Comparison of ENCODE assay signal across 24 cellular contexts in the genomic region with DNA sequence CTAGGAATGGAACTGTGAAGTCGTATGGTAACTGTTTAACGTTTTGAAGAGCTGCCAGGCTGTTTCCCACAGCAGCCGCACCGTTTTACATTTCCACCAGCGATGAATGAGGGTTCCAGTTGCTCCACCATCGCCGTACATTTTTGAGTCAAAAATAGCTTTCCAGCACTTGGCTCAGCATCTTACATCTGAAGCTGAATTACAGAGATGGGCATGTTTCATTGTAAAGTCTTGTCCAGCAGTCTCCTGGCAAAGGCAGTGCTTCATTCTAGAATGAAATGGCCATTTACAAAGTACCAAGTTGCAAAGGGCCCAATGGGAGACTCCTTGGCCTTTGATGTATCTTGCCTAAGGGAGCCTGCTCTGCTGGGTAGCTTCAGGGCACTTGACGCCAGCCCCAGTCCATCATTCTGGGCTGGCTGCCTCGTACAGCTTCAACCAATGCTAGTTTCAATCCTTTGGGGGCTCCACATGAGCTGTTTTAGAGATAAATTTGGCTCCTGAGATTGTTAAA. TPM values are rescaled to one million over a fixed set of nuclear protein-coding genes. Genes with fewer than 3 reads are reported as not detected.
A peak's percentile ranks its signal among the peaks of the same experiment; 100 is the strongest.
DNase-seq lines count a peak whose midpoint lies in the region; ATAC-seq, FAIRE-seq and TF ChIP-seq lines count a peak whose summit lies in the region.
"Had no signal": no experiment of that assay in that cellular context is flagged by ENCODE, and none has a peak within 500 bp of the region (broad histone marks: within the 10 kb centered on the region; RNA-seq: fewer than 3 reads in every experiment).

No MANE protein-coding gene starts in this region.

- DNase-seq in HFFc6 (no peak), fibroblast of gingiva (ENCODE audit: low read depth) (peak; percentile 52), HepG2 (ENCODE audit: low spot score) (no peak), uterus (no peak), NOMO-1 (lab: John Stamatoyannopoulos, UW; ENCODE audit: unreplicated experiment in 2 of 2) (no peak)
- DNase-seq in activated T-cell treated with anti-CD3 and anti-CD28 coated beads, Interleukin-2, amount 50 U/mL, for 72 hours, result no peak
- no peak for DNase-seq in central memory CD4-positive, alpha-beta T cell
- DNase-seq: activated CD4-positive, alpha-beta T cell treated with anti-CD3 and anti-CD28 coated beads for 48 hours; activated gamma-delta T cell treated with Interleukin-2 at 50 U/mL for 16 hours; CD4-positive, alpha-beta T cell; cerebellar nuclear complex; DMS53; immature natural killer cell; natural killer cell; NCI-H1694 treated with DMSO at 0.1 percent for 48 hours; NCI-H345; Peyer's patch; small intestine had no signal

- peaks cover 4% of the 10 kb centered on the region; the same call in 1 of the 2 replicates for H3K9me3 Mint-ChIP-seq in HFFc6
- H3K9me3 Mint-ChIP-seq in activated T-cell treated with anti-CD3 and anti-CD28 coated beads, Interleukin-2, amount 50 U/mL, for 72 hours, result no peaks in the 10 kb centered on the region
- H3K9me3 Mint-ChIP-seq: CD4-positive, alpha-beta T cell; IgD-negative memory B cell; immature natural killer cell; natural killer cell had no signal

- no peak for TF ChIP-seq POLR2A in HepG2 (IDR thresholded peaks at IDR 0.05; ENCODE audit: insufficient read depth in 1 of 2, low read depth in 2 of 2, low read length in 2 of 2)
- no peak for TF ChIP-seq POLR2A in uterus (IDR thresholded peaks at IDR 0.05)

- FAIRE-seq in HepG2 (lab: Jason Lieb, UNC), result no peak
- FAIRE-seq: A204.1, small intestine, TTC549 had no signal

- H3K9me3 ChIP-seq in HepG2 (ENCODE audit: low read length), result no peaks in the 10 kb centered on the region
- no peaks in the 10 kb centered on the region for H3K9me3 ChIP-seq in uterus
- H3K9me3 ChIP-seq: Peyer's patch, thoracic aorta had no signal

- peaks cover 21% of the 10 kb centered on the region for H3K36me3 Mint-ChIP-seq in HFFc6 (ENCODE audit: low read depth)
- H3K36me3 Mint-ChIP-seq in activated T-cell treated with anti-CD3 and anti-CD28 coated beads, Interleukin-2, amount 50 U/mL, for 72 hours (ENCODE audit: insufficient read depth in 2 of 2), result no peaks in the 10 kb centered on the region
- H3K36me3 Mint-ChIP-seq: natural killer cell had no signal

- H2AFZ ChIP-seq in ACC112 (ENCODE audit: low read length, unreplicated experiment) (no peak overlapping the region), HepG2 (ENCODE audit: low read length) (no peak overlapping the region)

- H3K36me3 ChIP-seq in ACC112 (ENCODE audit: insufficient read depth, low read length), result peaks cover 22% of the 10 kb centered on the region
- peaks cover 5 to 17% of the 10 kb centered on the region in 2 experiments; a peak in 4 of 5 replicates for H3K36me3 ChIP-seq in HepG2 (replicated peaks in 1 of 2; ENCODE audit: control insufficient read depth in 1 of 2, insufficient read depth in 2 of 2, low read length in 2 of 2)
- H3K36me3 ChIP-seq in uterus, result no peaks in the 10 kb centered on the region

- TF ChIP-seq EP300 in HepG2 (IDR thresholded peaks at IDR 0.05; ENCODE audit: low read depth in 2 of 2, low read length in 2 of 2), result no peak
- TF ChIP-seq EP300 in HepG2 (CRISPR knock-in tag; IDR thresholded peaks at IDR 0.05; ENCODE audit: borderline replicate concordance), result no peak

- H3K9ac ChIP-seq in HepG2 (ENCODE audit: insufficient read depth, low read depth, low read length), result no peak overlapping the region

- TF ChIP-seq CTCF in HFFc6 (IDR thresholded peaks at IDR 0.05) (no peak), HepG2 (CRISPR knock-in tag; IDR thresholded peaks at IDR 0.05) (no peak), uterus (IDR thresholded peaks at IDR 0.05) (no peak)

- peaks cover 26% of the 10 kb centered on the region for H3K4me1 Mint-ChIP-seq in HFFc6 (ENCODE audit: low read depth)
- H3K4me1 Mint-ChIP-seq in activated T-cell treated with anti-CD3 and anti-CD28 coated beads, Interleukin-2, amount 50 U/mL, for 72 hours (ENCODE audit: low read depth), result no peaks in the 10 kb centered on the region
- H3K4me1 Mint-ChIP-seq: immature natural killer cell, natural killer cell had no signal

- no TSS peak for BruUV-seq in HepG2 (replicated peaks; lab: Mats Ljungman, UMichigan)

- H3K27me3 Mint-ChIP-seq in HFFc6 (ENCODE audit: insufficient read depth), result peaks cover 36% of the 10 kb centered on the region
- H3K27me3 Mint-ChIP-seq in activated T-cell treated with anti-CD3 and anti-CD28 coated beads, Interleukin-2, amount 50 U/mL, for 72 hours (ENCODE audit: low read depth), result no peaks in the 10 kb centered on the region
- H3K27me3 Mint-ChIP-seq: CD4-positive, alpha-beta T cell; IgD-negative memory B cell had no signal

- peaks cover 4% of the 10 kb centered on the region for H3K4me1 ChIP-seq in ACC112 (ENCODE audit: control insufficient read depth, insufficient read depth, low read length, unreplicated experiment)
- H3K4me1 ChIP-seq in HepG2 (ENCODE audit: insufficient read depth, low read length), result no peaks in the 10 kb centered on the region
- no peaks in the 10 kb centered on the region for H3K4me1 ChIP-seq in uterus
- H3K4me1 ChIP-seq: Peyer's patch had no signal

- no peaks in the 10 kb centered on the region for H3K27me3 ChIP-seq in ACC112 (ENCODE audit: insufficient read depth, low read length)
- H3K27me3 ChIP-seq in HepG2 (ENCODE audit: control insufficient read depth in 1 of 2, insufficient read depth in 2 of 2, low read length in 2 of 2), result no peaks in the 10 kb centered on the region
- H3K27me3 ChIP-seq in uterus, result no peaks in the 10 kb centered on the region
- H3K27me3 ChIP-seq: Peyer's patch had no signal

- POLR2A ChIA-PET in HepG2 (lab: Yijun Ruan, JAX), result no interaction called here

- H3K4me2 ChIP-seq in HepG2 (ENCODE audit: low read depth, low read length), result no peak overlapping the region

- H3K4me3 Mint-ChIP-seq in HFFc6, result peak overlapping the region; percentile 29; the same call in 1 of the 2 replicates
- no peak overlapping the region for H3K4me3 Mint-ChIP-seq in activated T-cell treated with anti-CD3 and anti-CD28 coated beads, Interleukin-2, amount 50 U/mL, for 72 hours
- H3K4me3 Mint-ChIP-seq: CD4-positive, alpha-beta T cell; IgD-negative memory B cell; immature natural killer cell; natural killer cell had no signal

- H4K20me1 ChIP-seq in HepG2 (ENCODE audit: insufficient read depth, low read length), result peaks cover 11% of the 10 kb centered on the region

- H3K4me3 ChIP-seq in ACC112 (ENCODE audit: low read depth, low read length) (no peak overlapping the region), HepG2 (replicated peaks in 1 of 3; ENCODE audit: insufficient read depth in 1 of 3, low read depth in 2 of 3, low read length in 3 of 3) (no peak overlapping the region), uterus (no peak overlapping the region)
- H3K4me3 ChIP-seq: lung, Peyer's patch, thoracic aorta had no signal

- H3K79me2 ChIP-seq in ACC112 (ENCODE audit: control insufficient read depth, insufficient read depth, low read length, unreplicated experiment), result no peaks in the 10 kb centered on the region
- H3K79me2 ChIP-seq in HepG2 (ENCODE audit: insufficient read depth, low read length), result no peaks in the 10 kb centered on the region

- H3K27ac ChIP-seq in ACC112 (ENCODE audit: low read depth, low read length) (peak overlapping the region; percentile 52), HepG2 (ENCODE audit: extremely low read length, insufficient read depth, low read length) (no peak overlapping the region), uterus (no peak overlapping the region)
- H3K27ac ChIP-seq: Peyer's patch had no signal

- peak overlapping the region; percentile 20 for H3K27ac Mint-ChIP-seq in HFFc6
- no peak overlapping the region for H3K27ac Mint-ChIP-seq in activated T-cell treated with anti-CD3 and anti-CD28 coated beads, Interleukin-2, amount 50 U/mL, for 72 hours
- H3K27ac Mint-ChIP-seq: CD4-positive, alpha-beta T cell; IgD-negative memory B cell; immature natural killer cell; natural killer cell had no signal

- intact Hi-C loops in HepG2 (cut with micrococcal nuclease; ENCODE audit: unreplicated experiment) (no loop called here), uterus (cut with DNase I; ENCODE audit: low total_unique reads) (no loop called here)

- 96% methylated on average over 9 of the region's 9 CpGs for WGBS in HepG2 (ENCODE audit: low lambda C conversion rate)

- CTCF ChIA-PET in HepG2 (lab: Yijun Ruan, JAX; ENCODE audit: low intra/inter-chr PET ratio, low total read pairs), result no interaction called here

- in situ Hi-C loops in HepG2 (cut with HindIII; ENCODE audit: extremely low pct_ligation_motif_present, low pct_unique_long_range_greater_than_20kb), result loop anchor here (5.0 kb wide), 1 partner anchor 575 kb away; no protein-coding TSS in a partner anchor

- no peak for TF ChIP-seq RAD21 in HepG2 (CRISPR knock-in tag; IDR thresholded peaks at IDR 0.05)

- peak; percentile 29 for ATAC-seq in HepG2
- ATAC-seq in activated T-cell treated with anti-CD3 and anti-CD28 coated beads, Interleukin-2, amount 50 U/mL, for 72 hours (replicated peaks in 1 of 2), result no peak
- ATAC-seq: natural killer cell had no signal

RNA-seq across cellular contexts. Expression of gene ATIC, which starts 45.1 kb away (rescaled TPM):
- total RNA-seq in HFFc6 (2021; fragmentation: NEBNext Ultra II Directional; extraction: Animal tissue kit (Norgen Biotek cat#: 25700)), result 100 to 1,000 TPM; 137 to 156 (median 150) TPM
- total RNA-seq in HepG2 (2016; rRNA removed; fragmentation: Illumina TruSeq; extraction: Trizol) (89.8 and 276 TPM in 2 replicates), uterus (10 to 100 TPM; 20.5 to 57.6 (median 29.8) TPM)
- 41.3 and 50.0 TPM in 2 replicates for total RNA-seq in HepG2 (2016; cell fraction: cytosol; rRNA removed; fragmentation: Illumina TruSeq; extraction: Trizol; ENCODE audit: low read depth)
- total RNA-seq in HepG2 (2016; cell fraction: insoluble cytoplasmic fraction; rRNA removed; fragmentation: Illumina TruSeq; extraction: Trizol), result 74.0 and 293 TPM in 2 replicates
- total RNA-seq in HepG2 (2016; cell fraction: membrane; rRNA removed; fragmentation: Illumina TruSeq; extraction: Trizol), result 89.3 and 106 TPM in 2 replicates
- total RNA-seq in HepG2 (2016; cell fraction: nucleus; rRNA removed; fragmentation: Illumina TruSeq; extraction: Trizol), result 158 and 178 TPM in 2 replicates
- 140 and 146 TPM in 2 replicates for polyA plus RNA-seq in HepG2 (2011; rRNA removed)
- polyA plus RNA-seq in HepG2 (2011; cell fraction: cytosol; rRNA removed), result 118 and 158 TPM in 2 replicates
- polyA plus RNA-seq in HepG2 (2011; cell fraction: nucleus; rRNA removed), result 146 and 172 TPM in 2 replicates
- polyA plus RNA-seq in HepG2 (2012), result 332 and 337 TPM in 2 replicates
- polyA plus RNA-seq in HepG2 (2016; cell fraction: cytosol; fragmentation: Illumina TruSeq; extraction: Trizol; ENCODE audit: low read depth), result 84.7 and 87.1 TPM in 2 replicates
- 500 and 505 TPM in 2 replicates for polyA plus RNA-seq in HepG2 (2016; cell fraction: insoluble cytoplasmic fraction; fragmentation: Illumina TruSeq; extraction: Trizol; ENCODE audit: low read depth)
- polyA plus RNA-seq in HepG2 (2016; cell fraction: membrane; fragmentation: Illumina TruSeq; extraction: Trizol; ENCODE audit: low read depth), result 128 and 133 TPM in 2 replicates
- polyA plus RNA-seq in HepG2 (2016; cell fraction: nucleus; fragmentation: Illumina TruSeq; extraction: Trizol; ENCODE audit: insufficient read depth, low read depth), result 347 and 358 TPM in 2 replicates
- polyA minus RNA-seq in HepG2 (2011; rRNA and poly(A)+ RNA removed; ENCODE audit: low replicate concordance), result 138 and 191 TPM in 2 replicates
- 177 and 194 TPM in 2 replicates for polyA minus RNA-seq in HepG2 (2011; cell fraction: cytosol; rRNA and poly(A)+ RNA removed)
- 127 and 162 TPM in 2 replicates for polyA minus RNA-seq in HepG2 (2011; cell fraction: nucleus; rRNA and poly(A)+ RNA removed)
- 100 to 1,000 TPM; 189 to 237 TPM for total RNA-seq in activated T-cell treated with anti-CD3 and anti-CD28 coated beads, Interleukin-2, amount 50 U/mL, for 72 hours
